ENCODE assay signal across 9 cellular contexts in the genomic region with DNA sequence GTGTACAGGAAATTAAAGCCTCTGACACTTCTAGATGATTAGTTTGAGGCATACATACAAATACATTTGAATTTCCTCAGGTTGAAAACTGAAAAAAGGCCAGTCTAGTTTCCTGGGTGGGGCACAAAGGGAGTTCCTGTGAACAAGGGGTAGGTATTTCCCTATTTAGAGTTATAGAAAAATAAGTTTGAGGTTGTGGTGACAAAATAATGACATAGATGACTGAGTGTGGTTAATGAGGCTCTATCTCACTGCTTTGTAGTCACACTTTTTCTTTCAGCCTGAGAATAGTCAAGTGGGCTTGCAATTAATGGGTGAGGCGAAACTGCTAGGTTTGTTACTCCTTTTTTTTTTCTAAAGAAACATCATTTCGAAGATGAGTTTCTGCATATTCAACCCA. TPM values are rescaled to one million over a fixed set of nuclear protein-coding genes. Genes with fewer than 3 reads are reported as not detected.
DNase-seq lines count a peak whose midpoint lies in the region; ATAC-seq and TF ChIP-seq lines count a peak whose summit lies in the region.
"Had no signal": no experiment of that assay in that cellular context is flagged by ENCODE, and none has a peak within 500 bp of the region (broad histone marks: within the 10 kb centered on the region; RNA-seq: fewer than 3 reads in every experiment).

No MANE protein-coding gene starts in this region.

- peaks cover 23 to 94% (median 80%) of the 10 kb centered on the region in 6 donors for H3K4me1 ChIP-seq in spleen

- 36 to 47% (median 42%) methylated on average over 2 of the region's 2 CpGs for WGBS in spleen, 5 donors

- TF ChIP-seq CTCF in spleen (IDR thresholded peaks at IDR 0.05 in 8 of 11, conservative IDR thresholded peaks at IDR 0.05 in 3 of 11) (no peak), omental fat pad (IDR thresholded peaks at IDR 0.05) (no peak)

- TF ChIP-seq POLR2A in spleen (IDR thresholded peaks at IDR 0.05) = no peak

- no peaks in the 10 kb centered on the region for H3K9me3 ChIP-seq in spleen

- DNase-seq in activated CD4-positive, alpha-beta T cell treated with anti-CD3 and anti-CD28 coated beads for 4 hours = peak; percentile 42 to 44
- DNase-seq in activated CD4-positive, alpha-beta T cell treated with anti-CD3 and anti-CD28 coated beads, Interleukin-2, amount 50 U/mL, for 1 hour = no peak
- peak; percentile 45 for DNase-seq in OCI-M1 (lab: John Stamatoyannopoulos, UW)
- no peak for DNase-seq in spleen
- no peak for DNase-seq in amniotic stem cell (lab: John Stamatoyannopoulos, UW)
- no peak for DNase-seq in omental fat pad (ENCODE audit: low spot score)
- DNase-seq in SHP77 treated with DMSO at 0.1 percent for 48 hours (lab: John Stamatoyannopoulos, UW) = no peak
- DNase-seq: NCI-H774 had no signal

- H3K4me3 ChIP-seq in spleen = peak overlapping the region in 1 of 8 donors; percentile 89

- peaks cover 0 to 41% (median 0%) of the 10 kb centered on the region in 7 donors for H3K27me3 ChIP-seq in spleen (replicated peaks in 1 of 7)

- H3K27ac ChIP-seq in spleen = peak overlapping the region in 5 of 8 donors; percentile 43 to 99 (median 93)

- peak; percentile 48 for ATAC-seq in HG02759 (IDR thresholded peaks at IDR 0.05; ENCODE audit: unreplicated experiment)
- no peak for ATAC-seq in omental fat pad (ENCODE audit: low FRiP score)

- peaks cover 0 to 8% (median 0%) of the 10 kb centered on the region in 6 donors for H3K36me3 ChIP-seq in spleen

- intact Hi-C loops in spleen (cut with DNase I; ENCODE audit: low total_unique reads) = no loop called here

RNA-seq across cellular contexts. Expression of a gene that starts 4.3 kb away (rescaled TPM):
- total RNA-seq in spleen (10 to 100 TPM; 35.9 to 79.5 (median 56.5) TPM), omental fat pad (10 to 100 TPM; 12.3 to 21.8 (median 14.8) TPM)
- 10 to 100 TPM in 1 of 3 donors, 1 to 10 TPM in 2; 7.5 to 11.1 (median 8.0) TPM for polyA plus RNA-seq in spleen

Comparison
In these comparisons a context has a peak if more than half of its experiments do, and no peak if none do; other contexts are left out.
1. DNase-seq: peak in activated CD4-positive, alpha-beta T cell treated with anti-CD3 and anti-CD28 coated beads for 4 hours (2 of 2) and OCI-M1 (single experiment); none in activated CD4-positive, alpha-beta T cell treated with anti-CD3 and anti-CD28 coated beads, Interleukin-2, amount 50 U/mL, for 1 hour (single experiment), spleen (single experiment), amniotic stem cell (single experiment), omental fat pad (single experiment) and SHP77 treated with DMSO at 0.1 percent for 48 hours (single experiment).